In genomic region chr16:88771294-88771772, GRCh38 we compare ENCODE assay signal across 1 cellular context.
TF ChIP-seq lines count a peak whose summit lies in the region.

No MANE protein-coding gene starts in this region.

TF ChIP-seq in WTC11, 78 proteins besides CTCF, POLR2A, EP300 and RAD21 (continued from another document):
- TF ChIP-seq STAT6 (CRISPR knock-in tag; conservative IDR thresholded peaks at IDR 0.05; ENCODE audit: low read depth) (no peak), ZNF219 (CRISPR knock-in tag; IDR thresholded peaks at IDR 0.05; ENCODE audit: borderline replicate concordance) (no peak), SMAD4 (CRISPR knock-in tag; IDR thresholded peaks at IDR 0.05) (no peak), NFYB (CRISPR knock-in tag; conservative IDR thresholded peaks at IDR 0.05; ENCODE audit: low read depth) (no peak), CREM (CRISPR knock-in tag; IDR thresholded peaks at IDR 0.05) (no peak), TCF7 (CRISPR knock-in tag; IDR thresholded peaks at IDR 0.05; ENCODE audit: low read depth) (no peak), IRF2 (CRISPR knock-in tag; IDR thresholded peaks at IDR 0.05; ENCODE audit: borderline replicate concordance, low read depth) (no peak), ARID4B (CRISPR knock-in tag; IDR thresholded peaks at IDR 0.05; ENCODE audit: borderline replicate concordance) (no peak), GRHL2 (CRISPR knock-in tag; IDR thresholded peaks at IDR 0.05; ENCODE audit: insufficient replicate concordance, severe bottlenecking) (no peak), MAX (CRISPR knock-in tag; IDR thresholded peaks at IDR 0.05) (no peak), MYBL2 (CRISPR knock-in tag; IDR thresholded peaks at IDR 0.05) (no peak), JUN (CRISPR knock-in tag; IDR thresholded peaks at IDR 0.05) (no peak), ZBTB21 (CRISPR knock-in tag; IDR thresholded peaks at IDR 0.05; ENCODE audit: borderline replicate concordance) (no peak), ATF3 (CRISPR knock-in tag; conservative IDR thresholded peaks at IDR 0.05) (no peak), ESRRA (CRISPR knock-in tag; IDR thresholded peaks at IDR 0.05; ENCODE audit: borderline replicate concordance) (no peak), JAZF1 (CRISPR knock-in tag; IDR thresholded peaks at IDR 0.05) (no peak), ZNF416 (CRISPR knock-in tag; IDR thresholded peaks at IDR 0.05) (no peak), E2F1 (CRISPR knock-in tag; IDR thresholded peaks at IDR 0.05) (no peak), AR (CRISPR knock-in tag; IDR thresholded peaks at IDR 0.05) (no peak)
